Comparison of ENCODE assay signal across 17 cellular contexts in the genomic region with DNA sequence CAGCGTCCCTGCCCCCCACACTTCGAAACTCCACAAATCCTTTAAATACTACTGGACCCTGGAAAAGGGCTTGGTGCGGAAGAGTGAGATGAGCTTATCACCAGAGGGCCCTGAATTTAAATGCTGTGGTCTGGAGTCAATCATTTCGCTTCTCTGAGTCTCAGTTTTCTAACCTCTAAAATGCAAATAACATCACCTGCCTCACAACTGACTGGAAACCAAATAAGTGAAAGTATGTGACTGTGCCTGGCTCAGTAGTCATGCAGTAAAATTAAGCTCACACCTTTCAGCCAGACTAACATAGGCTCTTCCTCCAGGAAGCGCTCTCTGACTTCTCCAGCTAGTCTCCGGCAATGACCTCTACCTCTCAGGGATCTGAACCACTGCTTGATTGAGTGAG. TPM values are rescaled to one million over a fixed set of nuclear protein-coding genes. Genes with fewer than 3 reads are reported as not detected.
DNase-seq lines count a peak whose midpoint lies in the region; ATAC-seq, FAIRE-seq and TF ChIP-seq lines count a peak whose summit lies in the region.
"Had no signal": no experiment of that assay in that cellular context is flagged by ENCODE, and none has a peak within 500 bp of the region (broad histone marks: within the 10 kb centered on the region; RNA-seq: fewer than 3 reads in every experiment).

No MANE protein-coding gene starts in this region.

- no peaks in the 10 kb centered on the region for H3K27me3 ChIP-seq in mesendoderm (ENCODE audit: insufficient read depth, low read length, poor library complexity)
- peaks cover 12% of the 10 kb centered on the region for H3K27me3 ChIP-seq in CD8-positive, alpha-beta memory T cell (ENCODE audit: insufficient read depth, low read length, poor library complexity, severe bottlenecking)
- H3K27me3 ChIP-seq: BLaER1 treated with 17β-estradiol and CSF1 and Interleukin-3, amounts not matched to agents 10 nM and 100 nM; right lobe of liver had no signal

- H3K4me1 Mint-ChIP-seq in CD8-positive, alpha-beta memory T cell = peaks cover 2 to 5% (median 4%) of the 10 kb centered on the region in 3 donors

- H3K27ac ChIP-seq in mesendoderm (ENCODE audit: low read depth, low read length) = no peak overlapping the region
- H3K27ac ChIP-seq in CD8-positive, alpha-beta memory T cell (ENCODE audit: low read depth, low read length) = no peak overlapping the region
- H3K27ac ChIP-seq: BLaER1 treated with 17β-estradiol and CSF1 and Interleukin-3, amounts not matched to agents 10 nM and 100 nM had no signal

- no peak overlapping the region for H3K27ac Mint-ChIP-seq in CD8-positive, alpha-beta memory T cell

- no peak overlapping the region for H3K4ac ChIP-seq in mesendoderm (ENCODE audit: low read depth, low read length)

- H3K23ac ChIP-seq in mesendoderm (ENCODE audit: low read length) = no peak overlapping the region

- no peak overlapping the region for H4K8ac ChIP-seq in mesendoderm (ENCODE audit: low read depth, low read length)

- H3K56ac ChIP-seq in mesendoderm (ENCODE audit: low read length) = no peak overlapping the region

- H3K79me1 ChIP-seq in mesendoderm (ENCODE audit: low read length) = no peaks in the 10 kb centered on the region

- WGBS in mesendoderm (ENCODE audit: extremely low coverage, insufficient coverage, low lambda C conversion rate) = no CpG with 5 or more reads among the region's 6 CpGs

- H2AK5ac ChIP-seq in mesendoderm (ENCODE audit: low read length) = no peak overlapping the region

- no peak overlapping the region for H3K4me3 Mint-ChIP-seq in CD8-positive, alpha-beta memory T cell
- H3K4me3 Mint-ChIP-seq: naive B cell had no signal

- CTCF ChIA-PET in CD8-positive, alpha-beta memory T cell (lab: Charles Lee) = no interaction called here

- no peaks in the 10 kb centered on the region for H3K9me3 Mint-ChIP-seq in CD8-positive, alpha-beta memory T cell
- H3K9me3 Mint-ChIP-seq: naive B cell had no signal

- H3K4me2 ChIP-seq in mesendoderm (ENCODE audit: low read length) = no peak overlapping the region

- POLR2A ChIA-PET in CD8-positive, alpha-beta memory T cell (lab: Charles Lee) = no interaction called here

- no peaks in the 10 kb centered on the region for H3K79me2 ChIP-seq in mesendoderm (ENCODE audit: control insufficient read depth, insufficient read depth, low read length)

- no peak overlapping the region for H2BK5ac ChIP-seq in mesendoderm (ENCODE audit: low read length)

- H3K36me3 ChIP-seq in mesendoderm (ENCODE audit: control insufficient read depth, insufficient read depth, low read length) = no peaks in the 10 kb centered on the region
- no peaks in the 10 kb centered on the region for H3K36me3 ChIP-seq in CD8-positive, alpha-beta memory T cell (ENCODE audit: insufficient read depth, low read length)
- H3K36me3 ChIP-seq: BLaER1 treated with 17β-estradiol and CSF1 and Interleukin-3, amounts not matched to agents 10 nM and 100 nM had no signal

- H3K4me1 ChIP-seq in mesendoderm (ENCODE audit: control insufficient read depth, low read depth, low read length) = peaks cover 5% of the 10 kb centered on the region
- no peaks in the 10 kb centered on the region for H3K4me1 ChIP-seq in CD8-positive, alpha-beta memory T cell (ENCODE audit: insufficient read depth, low read length)
- H3K4me1 ChIP-seq: right lobe of liver had no signal

- no peaks in the 10 kb centered on the region for H3K9me3 ChIP-seq in CD8-positive, alpha-beta memory T cell (ENCODE audit: low read length)
- H3K9me3 ChIP-seq: BLaER1 treated with 17β-estradiol and CSF1 and Interleukin-3, amounts not matched to agents 10 nM and 100 nM; right lobe of liver had no signal

- H2BK15ac ChIP-seq in mesendoderm (replicated peaks; ENCODE audit: low read depth) = no peak overlapping the region

- no peak overlapping the region for H4K5ac ChIP-seq in mesendoderm (ENCODE audit: low read length)

- H3K27me3 Mint-ChIP-seq in CD8-positive, alpha-beta memory T cell = peaks cover 17 to 22% of the 10 kb centered on the region in 2 donors

- H3K9ac ChIP-seq in mesendoderm (ENCODE audit: low read length) = no peak overlapping the region
- H3K9ac ChIP-seq: BLaER1 treated with 17β-estradiol and CSF1 and Interleukin-3, amounts not matched to agents 10 nM and 100 nM had no signal

- DNase-seq in GM12892 (ENCODE audit: insufficient read length) = no peak
- DNase-seq in GM19239 (ENCODE audit: insufficient read length, low spot score) = peak; percentile 40
- DNase-seq in mesendoderm = peak; percentile 10
- no peak for DNase-seq in NCI-H1436 (lab: John Stamatoyannopoulos, UW)
- no peak for DNase-seq in kidney tubule cell (ENCODE audit: low spot score)
- DNase-seq in CD8-positive, alpha-beta memory T cell = no peak
- DNase-seq: dorsolateral prefrontal cortex, naive B cell, right lobe of liver had no signal

- H3K18ac ChIP-seq in mesendoderm (ENCODE audit: low read length) = no peak overlapping the region

- no peak overlapping the region for H2BK120ac ChIP-seq in mesendoderm (ENCODE audit: low read depth, low read length)

- no peak overlapping the region for H3K4me3 ChIP-seq in mesendoderm (ENCODE audit: low read length)
- no peak overlapping the region for H3K4me3 ChIP-seq in CD8-positive, alpha-beta memory T cell (ENCODE audit: low read length)
- H3K4me3 ChIP-seq: BLaER1 treated with 17β-estradiol and CSF1 and Interleukin-3, amounts not matched to agents 10 nM and 100 nM; right lobe of liver had no signal

- ATAC-seq in HG03108 (IDR thresholded peaks at IDR 0.05; ENCODE audit: unreplicated experiment) = peak; percentile 66
- no peak for ATAC-seq in GM21737 (IDR thresholded peaks at IDR 0.05; ENCODE audit: unreplicated experiment)
- ATAC-seq: HepG2, right lobe of liver had no signal

- FAIRE-seq in GM12892 (lab: Jason Lieb, UNC) (peak; percentile 48), GM19239 (lab: Jason Lieb, UNC) (no peak)
- FAIRE-seq: HepG2, keratinocyte had no signal

- TF ChIP-seq POLR2A in GM12892 (IDR thresholded peaks at IDR 0.05; ENCODE audit: low read depth, low read length) = no peak

- H3K36me3 Mint-ChIP-seq in CD8-positive, alpha-beta memory T cell = peaks cover 0 to 4% (median 0%) of the 10 kb centered on the region in 3 donors
- H3K36me3 Mint-ChIP-seq: naive B cell had no signal

RNA-seq across cellular contexts. Expression of a gene that starts 4.2 kb away (rescaled TPM):
- not detected for polyA plus RNA-seq in GM12892 (2012; ENCODE audit: missing spikeins)
- polyA plus RNA-seq in mesendoderm (2013, experiment 1 of 2) = 0.81 TPM
- 0.83 TPM for polyA plus RNA-seq in mesendoderm (2013, experiment 2 of 2)
- not detected for total RNA-seq in CD8-positive, alpha-beta memory T cell
- polyA plus RNA-seq in CD8-positive, alpha-beta memory T cell = not detected
- total RNA-seq: fibroblast of villous mesenchyme, HepG2, NCI-H460, RPMI7951 had no signal
- polyA plus RNA-seq: HepG2, keratinocyte had no signal

RNA-seq across cellular contexts. Expression of a gene that starts 16.0 kb away (rescaled TPM):
- polyA plus RNA-seq in GM12892 (2012; ENCODE audit: missing spikeins) = not detected
- 1.1 TPM for polyA plus RNA-seq in mesendoderm (2013, experiment 1 of 2)
- 1.2 TPM for polyA plus RNA-seq in mesendoderm (2013, experiment 2 of 2)
- total RNA-seq in CD8-positive, alpha-beta memory T cell = not detected
- not detected for polyA plus RNA-seq in CD8-positive, alpha-beta memory T cell
- total RNA-seq: fibroblast of villous mesenchyme, HepG2, NCI-H460, RPMI7951 had no signal
- polyA plus RNA-seq: HepG2 had no signal

RNA-seq across cellular contexts. Expression of a gene that starts 37.5 kb away (rescaled TPM):
- not detected for polyA plus RNA-seq in GM12892 (2012; ENCODE audit: missing spikeins)
- 0.15 TPM for polyA plus RNA-seq in mesendoderm (2013, experiment 1 of 2)
- polyA plus RNA-seq in mesendoderm (2013, experiment 2 of 2) = 0.15 TPM
- not detected for total RNA-seq in CD8-positive, alpha-beta memory T cell
- not detected for polyA plus RNA-seq in CD8-positive, alpha-beta memory T cell
- total RNA-seq: fibroblast of villous mesenchyme, HepG2, NCI-H460, right lobe of liver, RPMI7951 had no signal
- polyA plus RNA-seq: HepG2 had no signal

RNA-seq across cellular contexts. Expression of a gene that starts 42.1 kb away (rescaled TPM):
- polyA plus RNA-seq in GM12892 (2012; ENCODE audit: missing spikeins) = not detected
- polyA plus RNA-seq in mesendoderm (2013, experiment 1 of 2) = 0.46 TPM
- polyA plus RNA-seq in mesendoderm (2013, experiment 2 of 2) = 0.49 TPM
- total RNA-seq in CD8-positive, alpha-beta memory T cell = not detected
- polyA plus RNA-seq in CD8-positive, alpha-beta memory T cell = not detected
- total RNA-seq: fibroblast of villous mesenchyme, HepG2, NCI-H460, right lobe of liver, RPMI7951 had no signal
- polyA plus RNA-seq: HepG2 had no signal

Comparison
In these comparisons a context has a peak if more than half of its experiments do, and no peak if none do; other contexts are left out.
1. DNase-seq: peak in GM19239 (single experiment) and mesendoderm (single experiment); none in GM12892 (single experiment), NCI-H1436 (single experiment), kidney tubule cell (single experiment) and CD8-positive, alpha-beta memory T cell (0 of 5).